ENCODE assay signal across 8 cellular contexts in the genomic region with DNA sequence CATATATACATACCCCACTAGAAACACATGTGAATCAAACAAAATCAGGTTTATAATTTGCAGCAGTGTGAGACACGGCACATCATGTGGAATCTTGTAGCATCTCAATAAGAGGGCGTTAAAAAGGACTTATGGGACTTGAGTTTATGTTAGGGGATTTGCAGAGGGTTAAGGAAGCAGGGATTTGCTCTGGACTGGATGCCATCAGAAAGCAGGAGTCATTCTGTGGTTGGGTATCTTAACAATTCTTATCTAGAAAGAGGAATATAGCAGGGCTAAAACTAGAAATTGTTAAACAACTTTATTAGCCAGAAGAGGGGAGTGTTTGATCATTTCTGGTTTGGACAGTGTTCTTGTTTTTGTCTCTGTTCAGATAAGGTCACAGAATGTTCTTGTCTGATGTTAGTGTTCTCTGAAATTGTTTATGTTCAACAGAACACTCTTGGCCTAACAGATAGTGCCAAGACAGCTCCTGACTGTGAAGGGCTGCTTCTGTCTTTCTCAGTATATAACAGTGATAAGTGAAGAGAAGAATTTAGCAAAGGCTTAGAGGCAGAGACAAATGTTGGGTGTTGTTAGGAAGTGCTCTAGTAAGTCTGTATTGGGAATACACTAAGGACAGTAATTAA. TPM values are rescaled to one million over a fixed set of nuclear protein-coding genes. Genes with fewer than 3 reads are reported as not detected.
DNase-seq lines count a peak whose midpoint lies in the region; ATAC-seq, FAIRE-seq and TF ChIP-seq lines count a peak whose summit lies in the region.

No MANE protein-coding gene starts in this region.

- TF ChIP-seq POLR2A in lower leg skin (IDR thresholded peaks at IDR 0.05), result no peak

- no peaks in the 10 kb centered on the region for H3K9me3 Mint-ChIP-seq in natural killer cell

- intact Hi-C loops in natural killer cell (cut with micrococcal nuclease), result no loop called here
- intact Hi-C loops in lower leg skin (cut with DNase I; ENCODE audit: low total_unique reads), result no loop called here

- H3K27me3 ChIP-seq in lung (ENCODE audit: control insufficient read depth, insufficient read depth), result no peaks in the 10 kb centered on the region

- no peaks in the 10 kb centered on the region for H3K9me3 ChIP-seq in lung (ENCODE audit: control insufficient read depth in 2 of 2, insufficient read depth in 1 of 2, low read length in 1 of 2)

- H3K27me3 Mint-ChIP-seq in natural killer cell (ENCODE audit: low read depth in 2 of 2), result peaks cover 0 to under 1% of the 10 kb centered on the region in 2 donors

- no peaks in the 10 kb centered on the region for H3K4me1 ChIP-seq in lung (ENCODE audit: control insufficient read depth in 2 of 2, insufficient read depth in 2 of 2, low read length in 2 of 2)

- ATAC-seq in lung (ENCODE audit: insufficient read depth, low FRiP score) (peak; percentile 11), natural killer cell (no peak)

- DNase-seq in AG08396 (ENCODE audit: low spot score), result peak; percentile 46
- peak; percentile 15 to 41 for DNase-seq in Kasumi-1 (lab: John Stamatoyannopoulos, UW)
- peak; percentile 5 for DNase-seq in brain pericyte (ENCODE audit: low read depth, low spot score)
- DNase-seq in lung (ENCODE audit: low spot score), result no peak
- DNase-seq in natural killer cell, result no peak
- DNase-seq in COLO668 (lab: John Stamatoyannopoulos, UW; ENCODE audit: unreplicated experiment), result no peak
- DNase-seq in D721Med (ENCODE audit: insufficient read length, low spot score), result no peak
- no peak for DNase-seq in lower leg skin (ENCODE audit: low spot score in 2 of 2)

- TF ChIP-seq CTCF in lung (IDR thresholded peaks at IDR 0.05; ENCODE audit: control extremely low read depth, extremely low read depth) (no peak), natural killer cell (IDR thresholded peaks at IDR 0.05) (no peak), D721Med (IDR thresholded peaks at IDR 0.05; ENCODE audit: insufficient read depth, missing control alignments) (no peak), lower leg skin (IDR thresholded peaks at IDR 0.05) (no peak)

- H3K36me3 Mint-ChIP-seq in natural killer cell, result no peaks in the 10 kb centered on the region

- 89 to 93% methylated on average over 2 of the region's 2 CpGs for WGBS in lung, 2 donors
- 89 to 94% methylated on average over 2 of the region's 2 CpGs for WGBS in lower leg skin, 2 donors

- no peaks in the 10 kb centered on the region for H3K4me1 Mint-ChIP-seq in natural killer cell

- no peak overlapping the region for H3K27ac ChIP-seq in lung (ENCODE audit: low read depth in 1 of 2, low read length in 1 of 2)

- FAIRE-seq in D721Med (lab: Jason Lieb, UNC), result no peak

- no peaks in the 10 kb centered on the region for H3K36me3 ChIP-seq in lung (ENCODE audit: control insufficient read depth in 2 of 2, insufficient read depth in 2 of 2, low read length in 2 of 2)

- no peak overlapping the region for H3K27ac Mint-ChIP-seq in natural killer cell

- H3K4me3 Mint-ChIP-seq in natural killer cell, result no peak overlapping the region

- no peak overlapping the region for H3K4me3 ChIP-seq in lung
- no peak overlapping the region for H3K4me3 ChIP-seq in lower leg skin (ENCODE audit: low read depth, poor library complexity, severe bottlenecking)

RNA-seq across cellular contexts. Expression of gene LIN28B, which starts 39.2 kb away (rescaled TPM):
- total RNA-seq in lung, result under 1 TPM; 0.12 to 0.14 TPM
- polyA plus RNA-seq in lung, result not detected
- total RNA-seq in natural killer cell, result not detected
- total RNA-seq in lower leg skin, result not detected

Comparison
In these comparisons a context has a peak if more than half of its experiments do, and no peak if none do; other contexts are left out.
1. DNase-seq: peak in AG08396 (single experiment), Kasumi-1 (2 of 2) and brain pericyte (single experiment); none in lung (single experiment), natural killer cell (single experiment), COLO668 (single experiment), D721Med (single experiment) and lower leg skin (0 of 2).